ENCODE assay signal across 1 cellular context in genomic region chr9:136267261-136268111, GRCh38.
TF ChIP-seq lines count a peak whose summit lies in the region.

No MANE protein-coding gene starts in this region.

TF ChIP-seq in HEK293, 187 proteins besides CTCF, POLR2A, EP300 and RAD21 (continued from another document):
- TF ChIP-seq WT1 (tag by site-specific recombination; IDR thresholded peaks at IDR 0.05) (no peak), ZNF114 (tag by site-specific recombination; IDR thresholded peaks at IDR 0.05) (no peak), ZNF214 (tag by site-specific recombination; IDR thresholded peaks at IDR 0.05; ENCODE audit: borderline replicate concordance) (no peak), ZNF146 (tag by site-specific recombination; IDR thresholded peaks at IDR 0.05) (0 out of 2 replicates have a peak, but pooled peaks have one; percentile 26), ZNF580 (tag by site-specific recombination; IDR thresholded peaks at IDR 0.05) (peak; percentile 83; the same call in 1 of the 2 replicates), KLF17 (tag by site-specific recombination; IDR thresholded peaks at IDR 0.05) (peak; percentile 70; the same call in 1 of the 2 replicates), ZNF549 (tag by site-specific recombination; IDR thresholded peaks at IDR 0.05) (no peak), ZFHX2 (tag by site-specific recombination; conservative IDR thresholded peaks at IDR 0.05) (no peak), PRDM6 (tag by site-specific recombination; IDR thresholded peaks at IDR 0.05) (no peak), ZNF433 (tag by site-specific recombination; IDR thresholded peaks at IDR 0.05; ENCODE audit: low read depth) (no peak), ZNF37A (tag by site-specific recombination; IDR thresholded peaks at IDR 0.05) (no peak), ZNF473 (tag by site-specific recombination; IDR thresholded peaks at IDR 0.05) (no peak), KLF10 (tag by site-specific recombination; IDR thresholded peaks at IDR 0.05) (no peak), ZNF664 (tag by site-specific recombination; IDR thresholded peaks at IDR 0.05) (no peak), ZNF140 (tag by site-specific recombination; IDR thresholded peaks at IDR 0.05) (no peak), ZNF335 (tag by site-specific recombination; conservative IDR thresholded peaks at IDR 0.05) (peak; percentile 77), ZNF623 (tag by site-specific recombination; IDR thresholded peaks at IDR 0.05) (peak; percentile 29; the same call in 1 of the 2 replicates), ZBTB6 (tag by site-specific recombination; IDR thresholded peaks at IDR 0.05) (peak; percentile 90), ZNF157 (tag by site-specific recombination; IDR thresholded peaks at IDR 0.05) (no peak), ZNF2 (tag by site-specific recombination; IDR thresholded peaks at IDR 0.05) (no peak), ZBTB8A (tag by site-specific recombination; IDR thresholded peaks at IDR 0.05) (no peak; the same call in 1 of the 2 replicates), ZNF624 (tag by site-specific recombination; IDR thresholded peaks at IDR 0.05) (no peak), YY1 (tag by site-specific recombination; IDR thresholded peaks at IDR 0.05) (peak; percentile 44; the same call in 1 of the 2 replicates), ZXDB (tag by site-specific recombination; IDR thresholded peaks at IDR 0.05) (0 out of 2 replicates have a peak, but pooled peaks have one; percentile 37), EGR2 (tag by site-specific recombination; IDR thresholded peaks at IDR 0.05; ENCODE audit: low read depth) (0 out of 2 replicates have a peak, but pooled peaks have one; percentile 17), SP2 (tag by site-specific recombination; IDR thresholded peaks at IDR 0.05) (peak; percentile 46), ZNF776 (tag by site-specific recombination; IDR thresholded peaks at IDR 0.05; ENCODE audit: borderline replicate concordance) (no peak), ZSCAN30 (tag by site-specific recombination; IDR thresholded peaks at IDR 0.05) (peak; percentile 31; the same call in 1 of the 2 replicates)
